ENCODE assay signal across 8 cellular contexts in the genomic region with DNA sequence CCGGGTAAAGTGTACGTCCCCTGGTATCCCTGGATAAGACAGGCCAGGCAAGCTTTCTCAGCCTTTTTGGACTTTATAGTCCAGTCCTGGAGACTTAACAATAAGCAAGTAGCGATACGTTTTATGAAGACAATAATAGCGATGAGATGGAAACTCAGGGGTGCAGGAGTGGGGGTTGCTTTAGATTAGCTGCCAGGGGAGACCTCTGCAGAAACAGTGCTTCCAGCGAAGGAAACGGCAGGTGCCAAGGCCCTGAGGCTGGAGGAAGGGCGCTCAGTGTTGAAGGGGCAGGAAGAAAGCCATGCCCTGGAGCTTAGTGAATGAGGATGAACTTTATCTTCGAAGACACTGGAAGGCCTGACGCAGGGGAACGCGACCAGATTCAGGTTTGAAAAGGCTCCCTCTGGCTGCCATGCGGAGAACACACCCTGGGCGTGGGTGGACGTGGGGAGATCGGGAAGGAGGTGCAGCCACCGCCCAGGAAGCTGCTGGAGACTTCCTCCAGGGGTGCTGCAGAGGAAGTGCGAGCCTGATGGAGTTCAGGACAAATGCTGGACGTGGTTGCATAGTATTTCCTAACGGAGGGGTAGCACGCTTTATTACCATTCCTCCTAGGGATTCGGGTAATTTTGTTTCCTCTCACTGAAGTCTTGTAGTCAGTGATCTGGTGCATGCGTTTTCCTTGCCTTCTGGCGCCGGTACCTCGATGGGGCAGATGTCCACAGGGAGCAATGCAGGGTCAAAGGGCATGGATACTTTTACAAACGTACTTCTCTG. TPM values are rescaled to one million over a fixed set of nuclear protein-coding genes. Genes with fewer than 3 reads are reported as not detected.
DNase-seq lines count a peak whose midpoint lies in the region; ATAC-seq and TF ChIP-seq lines count a peak whose summit lies in the region.

No MANE protein-coding gene starts in this region.

- no peaks in the 10 kb centered on the region for H3K79me2 ChIP-seq in DOHH2 (ENCODE audit: control insufficient read depth, low read length)

- peak; percentile 97 for TF ChIP-seq CTCF in DOHH2 (IDR thresholded peaks at IDR 0.05; ENCODE audit: low read depth, low read length, poor library complexity, severe bottlenecking)
- peak; percentile 90 for TF ChIP-seq CTCF in LNCaP clone FGC (IDR thresholded peaks at IDR 0.05; ENCODE audit: control insufficient read depth, extremely low read depth, insufficient read depth)
- peak; percentile 80 for TF ChIP-seq CTCF in osteocyte (IDR thresholded peaks at IDR 0.05)
- TF ChIP-seq CTCF in tibial nerve (IDR thresholded peaks at IDR 0.05) = peak; percentile 85 to 96 (median 95)

- H4K20me1 ChIP-seq in DOHH2 (ENCODE audit: control insufficient read depth, insufficient read depth, low read depth, low read length) = no peaks in the 10 kb centered on the region

- H3K27ac Mint-ChIP-seq in activated T-helper 1 cell treated with anti-CD3 and anti-CD28 coated beads, Interleukin-12 subunit alpha, Interleukin-12 subunit beta, Interleukin-2, Interleukin-4 antibody, amounts not matched to agents 30 ng/mL and 10 ng/mL and 1 ng/mL, durations not matched to agents 14 hours and 24 hours and 36 hours = no peak overlapping the region
- no peak overlapping the region for H3K27ac Mint-ChIP-seq in osteocyte (ENCODE audit: unreplicated experiment)

- no peaks in the 10 kb centered on the region for H3K27me3 ChIP-seq in DOHH2 (ENCODE audit: control insufficient read depth, low read length)
- H3K27me3 ChIP-seq in tibial nerve = no peaks in the 10 kb centered on the region

- peaks cover 28% of the 10 kb centered on the region for H3K4me1 ChIP-seq in DOHH2 (ENCODE audit: control insufficient read depth, low read length)
- peaks cover 0 to 30% (median 8%) of the 10 kb centered on the region in 4 donors for H3K4me1 ChIP-seq in tibial nerve

- H3K9me3 Mint-ChIP-seq in activated T-helper 1 cell treated with anti-CD3 and anti-CD28 coated beads, Interleukin-12 subunit alpha, Interleukin-12 subunit beta, Interleukin-2, Interleukin-4 antibody, amounts not matched to agents 30 ng/mL and 10 ng/mL and 1 ng/mL, durations not matched to agents 14 hours and 24 hours and 36 hours = no peaks in the 10 kb centered on the region
- no peaks in the 10 kb centered on the region for H3K9me3 Mint-ChIP-seq in osteocyte (ENCODE audit: unreplicated experiment)

- H3K27ac ChIP-seq in DOHH2 (ENCODE audit: low read depth, low read length) (peak overlapping the region; percentile 89), tibial nerve (peak overlapping the region; percentile 91 to 96 (median 96))

- peak overlapping the region; percentile 89 for H3K4me3 ChIP-seq in DOHH2 (ENCODE audit: low read length)
- peak overlapping the region; percentile 43 for H3K4me3 ChIP-seq in LNCaP clone FGC (ENCODE audit: low read depth, low read length)
- H3K4me3 ChIP-seq in tibial nerve = peak overlapping the region; percentile 41 to 59 (median 50)

- no peaks in the 10 kb centered on the region for H3K9me3 ChIP-seq in DOHH2 (ENCODE audit: control insufficient read depth, insufficient read depth, low read length)
- H3K9me3 ChIP-seq in tibial nerve = no peaks in the 10 kb centered on the region

- H3F3A ChIP-seq in DOHH2 (ENCODE audit: control insufficient read depth, insufficient read depth) = peaks cover 30% of the 10 kb centered on the region

- 8% methylated on average over 27 of the region's 27 CpGs for WGBS in tibial nerve, 2 donors

- DNase-seq in LNCaP clone FGC (ENCODE audit: low read depth) = peak; percentile 79
- DNase-seq in activated T-helper 1 cell treated with anti-CD3 and anti-CD28 coated beads, Interleukin-12 subunit alpha, Interleukin-12 subunit beta, Interleukin-2, Interleukin-4 antibody, amounts not matched to agents 30 ng/mL and 10 ng/mL and 1 ng/mL, durations not matched to agents 14 hours and 24 hours and 36 hours (ENCODE audit: low spot score) = peak; percentile 80
- DNase-seq in foreskin melanocyte = peak; percentile 94
- peak; percentile 92 for DNase-seq in osteocyte (ENCODE audit: extremely low spot score, unreplicated experiment)
- peak; percentile 83 to 89 for DNase-seq in tibial nerve (ENCODE audit: low spot score in 2 of 2)
- DNase-seq in hypothalamus (lab: John Stamatoyannopoulos, UW) = no peak

- TF ChIP-seq POLR2A in tibial nerve (IDR thresholded peaks at IDR 0.05) = peak in 1 of 2 donors; percentile 51

- H3K27me3 Mint-ChIP-seq in activated T-helper 1 cell treated with anti-CD3 and anti-CD28 coated beads, Interleukin-12 subunit alpha, Interleukin-12 subunit beta, Interleukin-2, Interleukin-4 antibody, amounts not matched to agents 30 ng/mL and 10 ng/mL and 1 ng/mL, durations not matched to agents 14 hours and 24 hours and 36 hours (ENCODE audit: insufficient read depth) = no peaks in the 10 kb centered on the region
- H3K27me3 Mint-ChIP-seq in osteocyte (ENCODE audit: unreplicated experiment) = no peaks in the 10 kb centered on the region

- no peaks in the 10 kb centered on the region for H3K4me1 Mint-ChIP-seq in activated T-helper 1 cell treated with anti-CD3 and anti-CD28 coated beads, Interleukin-12 subunit alpha, Interleukin-12 subunit beta, Interleukin-2, Interleukin-4 antibody, amounts not matched to agents 30 ng/mL and 10 ng/mL and 1 ng/mL, durations not matched to agents 14 hours and 24 hours and 36 hours (ENCODE audit: low read depth)
- H3K4me1 Mint-ChIP-seq in osteocyte (ENCODE audit: unreplicated experiment) = peaks cover 17% of the 10 kb centered on the region

- intact Hi-C loops in activated T-helper 1 cell treated with anti-CD3 and anti-CD28 coated beads, Interleukin-12 subunit alpha, Interleukin-12 subunit beta, Interleukin-2, Interleukin-4 antibody, amounts not matched to agents 30 ng/mL and 10 ng/mL and 1 ng/mL, durations not matched to agents 14 hours and 24 hours and 36 hours (cut with micrococcal nuclease) = loop anchor here (1.0 kb wide), 4 partner anchors 34 to 125 kb away; a partner anchor contains a TSS

- TF ChIP-seq EP300 in tibial nerve (IDR thresholded peaks at IDR 0.05) = peak; percentile 47 to 85

- peaks cover 7% of the 10 kb centered on the region for H3K36me3 Mint-ChIP-seq in activated T-helper 1 cell treated with anti-CD3 and anti-CD28 coated beads, Interleukin-12 subunit alpha, Interleukin-12 subunit beta, Interleukin-2, Interleukin-4 antibody, amounts not matched to agents 30 ng/mL and 10 ng/mL and 1 ng/mL, durations not matched to agents 14 hours and 24 hours and 36 hours (ENCODE audit: low read depth)
- H3K36me3 Mint-ChIP-seq in osteocyte (ENCODE audit: unreplicated experiment) = no peaks in the 10 kb centered on the region

- no peaks in the 10 kb centered on the region for H3K9me2 ChIP-seq in DOHH2 (replicated peaks; ENCODE audit: control insufficient read depth, low read length)

- H3K36me3 ChIP-seq in DOHH2 (ENCODE audit: control insufficient read depth, low read length) = peaks cover 3% of the 10 kb centered on the region
- peaks cover 0 to 15% (median 0%) of the 10 kb centered on the region in 3 donors for H3K36me3 ChIP-seq in tibial nerve

- H3K4me2 ChIP-seq in DOHH2 (ENCODE audit: low read length) = peak overlapping the region; percentile 95

- H3K4me3 Mint-ChIP-seq in activated T-helper 1 cell treated with anti-CD3 and anti-CD28 coated beads, Interleukin-12 subunit alpha, Interleukin-12 subunit beta, Interleukin-2, Interleukin-4 antibody, amounts not matched to agents 30 ng/mL and 10 ng/mL and 1 ng/mL, durations not matched to agents 14 hours and 24 hours and 36 hours = no peak overlapping the region
- no peak overlapping the region for H3K4me3 Mint-ChIP-seq in osteocyte (ENCODE audit: unreplicated experiment)

- ATAC-seq in GM21737 (IDR thresholded peaks at IDR 0.05; ENCODE audit: unreplicated experiment) = peak; percentile 49

RNA-seq across cellular contexts. Expression of a gene that starts 26.1 kb away (rescaled TPM):
- 883 and 899 TPM in 2 replicates for total RNA-seq in activated T-helper 1 cell treated with anti-CD3 and anti-CD28 coated beads, Interleukin-12 subunit alpha, Interleukin-12 subunit beta, Interleukin-2, Interleukin-4 antibody, amounts not matched to agents 30 ng/mL and 10 ng/mL and 1 ng/mL, durations not matched to agents 14 hours and 24 hours and 36 hours
- 1,249 and 1,279 TPM in 2 replicates for total RNA-seq in osteocyte
- total RNA-seq in tibial nerve = 1,000 to 10,000 TPM; 1,276 to 1,840 (median 1,378) TPM

RNA-seq across cellular contexts. Expression of a gene that starts 48.4 kb away (rescaled TPM):
- 47.5 and 50.2 TPM in 2 replicates for total RNA-seq in activated T-helper 1 cell treated with anti-CD3 and anti-CD28 coated beads, Interleukin-12 subunit alpha, Interleukin-12 subunit beta, Interleukin-2, Interleukin-4 antibody, amounts not matched to agents 30 ng/mL and 10 ng/mL and 1 ng/mL, durations not matched to agents 14 hours and 24 hours and 36 hours
- 17.8 and 18.8 TPM in 2 replicates for total RNA-seq in osteocyte
- total RNA-seq in tibial nerve = 10 to 100 TPM; 12.9 to 27.3 (median 20.8) TPM

RNA-seq across cellular contexts. Expression of a gene that starts 52.9 kb away (rescaled TPM):
- total RNA-seq in activated T-helper 1 cell treated with anti-CD3 and anti-CD28 coated beads, Interleukin-12 subunit alpha, Interleukin-12 subunit beta, Interleukin-2, Interleukin-4 antibody, amounts not matched to agents 30 ng/mL and 10 ng/mL and 1 ng/mL, durations not matched to agents 14 hours and 24 hours and 36 hours = 35.0 and 35.2 TPM in 2 replicates
- 4.9 and 5.4 TPM in 2 replicates for total RNA-seq in osteocyte
- total RNA-seq in tibial nerve = 1 to 10 TPM; 3.9 to 5.7 (median 4.7) TPM

Comparison
In these comparisons a context has a peak if more than half of its experiments do, and no peak if none do; other contexts are left out.
1. DNase-seq: peak in LNCaP clone FGC (single experiment), activated T-helper 1 cell treated with anti-CD3 and anti-CD28 coated beads, Interleukin-12 subunit alpha, Interleukin-12 subunit beta, Interleukin-2, Interleukin-4 antibody, amounts not matched to agents 30 ng/mL and 10 ng/mL and 1 ng/mL, durations not matched to agents 14 hours and 24 hours and 36 hours (single experiment), foreskin melanocyte (single experiment), osteocyte (single experiment) and tibial nerve (2 of 2); none in hypothalamus (0 of 51).
2. Peak in every context shown above with its lines, with median percentiles within 50 percentile points of each other: H3K4me3 ChIP-seq and CTCF ChIP-seq.